Comparison of ENCODE assay signal across 16 cellular contexts in genomic region chr11:46114961-46115360, GRCh38. TPM values are rescaled to one million over a fixed set of nuclear protein-coding genes. Genes with fewer than 3 reads are reported as not detected.
DNase-seq lines count a peak whose midpoint lies in the region; ATAC-seq and TF ChIP-seq lines count a peak whose summit lies in the region.
"Had no signal": no experiment of that assay in that cellular context is flagged by ENCODE, and none has a peak within 500 bp of the region (broad histone marks: within the 10 kb centered on the region; RNA-seq: fewer than 3 reads in every experiment).

No MANE protein-coding gene starts in this region.

- H3K36me3 Mint-ChIP-seq in CD4-positive, alpha-beta memory T cell, result peaks cover 0 to 8% of the 10 kb centered on the region in 2 donors
- peaks cover 14% of the 10 kb centered on the region for H3K36me3 Mint-ChIP-seq in activated CD4-positive, alpha-beta memory T cell treated with anti-CD3 and anti-CD28 coated beads, Interleukin-2, amount 10 ng/mL, durations not matched to agents 7 days and 5 days (ENCODE audit: low read depth)
- H3K36me3 Mint-ChIP-seq in mesothelial cell of epicardium, result no peaks in the 10 kb centered on the region

- intact Hi-C loops in CD4-positive, alpha-beta memory T cell (cut with micrococcal nuclease), result loop anchor here (10.0 kb wide), 1 partner anchor 270 kb away; the partner anchor contains the start of gene CRY2

- peaks cover 0 to 1% of the 10 kb centered on the region in 2 donors for H3K27me3 Mint-ChIP-seq in CD4-positive, alpha-beta memory T cell
- no peaks in the 10 kb centered on the region for H3K27me3 Mint-ChIP-seq in activated CD4-positive, alpha-beta memory T cell treated with anti-CD3 and anti-CD28 coated beads, Interleukin-2, amount 10 ng/mL, durations not matched to agents 7 days and 5 days
- no peaks in the 10 kb centered on the region for H3K27me3 Mint-ChIP-seq in mesothelial cell of epicardium (ENCODE audit: low read depth)

- H3K4me1 Mint-ChIP-seq in CD4-positive, alpha-beta memory T cell, result peaks cover 47 to 70% (median 52%) of the 10 kb centered on the region in 4 donors
- peaks cover 59% of the 10 kb centered on the region for H3K4me1 Mint-ChIP-seq in activated CD4-positive, alpha-beta memory T cell treated with anti-CD3 and anti-CD28 coated beads, Interleukin-2, amount 10 ng/mL, durations not matched to agents 7 days and 5 days
- H3K4me1 Mint-ChIP-seq in mesothelial cell of epicardium, result peaks cover 67% of the 10 kb centered on the region

- H3K27ac Mint-ChIP-seq in CD4-positive, alpha-beta memory T cell, result peak overlapping the region; percentile 53 to 97 (median 77)
- H3K27ac Mint-ChIP-seq in activated CD4-positive, alpha-beta memory T cell treated with anti-CD3 and anti-CD28 coated beads, Interleukin-2, amount 10 ng/mL, durations not matched to agents 7 days and 5 days, result peak overlapping the region; percentile 44
- peak overlapping the region; percentile 35 for H3K27ac Mint-ChIP-seq in mesothelial cell of epicardium

- H3K36me3 ChIP-seq in CD4-positive, alpha-beta memory T cell (ENCODE audit: insufficient read depth, low read length), result no peaks in the 10 kb centered on the region
- no peaks in the 10 kb centered on the region for H3K36me3 ChIP-seq in HEK293 (ENCODE audit: control insufficient read depth in 2 of 2, insufficient read depth in 1 of 2, low read length in 2 of 2)
- H3K36me3 ChIP-seq: WERI-Rb-1 had no signal

- H3K4me1 ChIP-seq in CD4-positive, alpha-beta memory T cell (ENCODE audit: insufficient read depth, low read length), result peaks cover 69% of the 10 kb centered on the region
- H3K4me1 ChIP-seq in HEK293 (ENCODE audit: control insufficient read depth, insufficient read depth, low read length), result peaks cover 2% of the 10 kb centered on the region; the same call in 1 of the 2 replicates

- CTCF ChIA-PET in CD4-positive, alpha-beta memory T cell (lab: Charles Lee; ENCODE audit: partially characterized antibody), result interaction anchor here (1.7 kb wide), 1 partner anchor 12 kb away, joined by 4 read pairs; no protein-coding TSS in a partner anchor
- CTCF ChIA-PET in HEK293 (lab: Yijun Ruan, JAX), result no interaction called here
- CTCF ChIA-PET in activated CD4-positive, alpha-beta memory T cell treated with anti-CD3 and anti-CD28 coated beads, Interleukin-2, amount 10 ng/mL, durations not matched to agents 7 days and 5 days (lab: Charles Lee), result interaction anchor here (1.3 to 1.6 kb wide), 4 partner anchors 12 to 237 kb away, joined by 4 to 5 read pairs (median 4); no protein-coding TSS in a partner anchor

- peak overlapping the region in 3 of 8 donors; percentile 9 to 97 (median 21) for H3K4me3 Mint-ChIP-seq in CD4-positive, alpha-beta memory T cell
- H3K4me3 Mint-ChIP-seq in activated CD4-positive, alpha-beta memory T cell treated with anti-CD3 and anti-CD28 coated beads, Interleukin-2, amount 10 ng/mL, durations not matched to agents 7 days and 5 days, result no peak overlapping the region
- H3K4me3 Mint-ChIP-seq in mesothelial cell of epicardium, result no peak overlapping the region
- H3K4me3 Mint-ChIP-seq: neural crest cell had no signal

- peaks cover 0 to 2% (median 0%) of the 10 kb centered on the region in 8 donors for H3K9me3 Mint-ChIP-seq in CD4-positive, alpha-beta memory T cell
- H3K9me3 Mint-ChIP-seq in activated CD4-positive, alpha-beta memory T cell treated with anti-CD3 and anti-CD28 coated beads, Interleukin-2, amount 10 ng/mL, durations not matched to agents 7 days and 5 days, result no peaks in the 10 kb centered on the region
- no peaks in the 10 kb centered on the region for H3K9me3 Mint-ChIP-seq in mesothelial cell of epicardium
- H3K9me3 Mint-ChIP-seq: neural crest cell had no signal

- TF ChIP-seq CTCF in HEK293 (tag by site-specific recombination; IDR thresholded peaks at IDR 0.05) (no peak), mesothelial cell of epicardium (IDR thresholded peaks at IDR 0.05; ENCODE audit: unreplicated experiment) (no peak)

- H3K9me3 ChIP-seq in CD4-positive, alpha-beta memory T cell (ENCODE audit: control insufficient read depth in 1 of 2, low read length in 2 of 2), result no peaks in the 10 kb centered on the region
- no peaks in the 10 kb centered on the region for H3K9me3 ChIP-seq in HEK293 (ENCODE audit: control insufficient read depth, insufficient read depth, low read depth, low read length)
- H3K9me3 ChIP-seq: Caco-2 had no signal

- H3K27me3 ChIP-seq in CD4-positive, alpha-beta memory T cell (ENCODE audit: insufficient read depth, low read length), result no peaks in the 10 kb centered on the region

- ATAC-seq in GM21737 (IDR thresholded peaks at IDR 0.05; ENCODE audit: unreplicated experiment), result no peak
- ATAC-seq: left colon had no signal

- DNase-seq in CD4-positive, alpha-beta memory T cell, result no peak
- no peak for DNase-seq in activated CD4-positive, alpha-beta memory T cell treated with anti-CD3 and anti-CD28 coated beads, Interleukin-2, amount 10 ng/mL, durations not matched to agents 7 days and 5 days
- DNase-seq in mesothelial cell of epicardium (ENCODE audit: low spot score in 2 of 2, unreplicated experiment in 2 of 2), result no peak
- DNase-seq in islet precursor cell, result no peak
- DNase-seq in NCI-H1105 (lab: John Stamatoyannopoulos, UW), result no peak
- DNase-seq in GM19238 (ENCODE audit: insufficient read length, low spot score), result no peak
- DNase-seq: Caco-2, head of caudate nucleus, left colon, NCI-H2029, NCI-H748 treated with DMSO at 0.1 percent for 48 hours, SHP77, WERI-Rb-1 had no signal

- POLR2A ChIA-PET in CD4-positive, alpha-beta memory T cell (lab: Charles Lee; ENCODE audit: partially characterized antibody), result interaction anchor here (1.2 to 1.4 kb wide), 2 partner anchors 13 to 27 kb away, joined by 3 to 4 read pairs; no protein-coding TSS in a partner anchor
- POLR2A ChIA-PET in HEK293 (lab: Yijun Ruan, JAX), result interaction anchor here (1.4 kb wide), 1 partner anchor 128 kb away, joined by 3 read pairs; no protein-coding TSS in a partner anchor
- POLR2A ChIA-PET in activated CD4-positive, alpha-beta memory T cell treated with anti-CD3 and anti-CD28 coated beads, Interleukin-2, amount 10 ng/mL, durations not matched to agents 7 days and 5 days (lab: Charles Lee), result no interaction called here

- peak overlapping the region; percentile 39 for H3K27ac ChIP-seq in CD4-positive, alpha-beta memory T cell (ENCODE audit: low read depth, low read length)
- H3K27ac ChIP-seq in HEK293 (ENCODE audit: extremely low read depth, low read depth, low read length), result no peak overlapping the region
- H3K27ac ChIP-seq: WERI-Rb-1 had no signal

- H3K4me3 ChIP-seq in CD4-positive, alpha-beta memory T cell (ENCODE audit: low read length in 2 of 2), result no peak overlapping the region
- H3K4me3 ChIP-seq in HEK293 (ENCODE audit: low read depth, low read length), result no peak overlapping the region

TF ChIP-seq in HEK293, 187 proteins besides CTCF, POLR2A, EP300 and RAD21:
- 0 out of 2 replicates have a peak, but pooled peaks have one; percentile 41 for TF ChIP-seq PRDM1 (tag by site-specific recombination; IDR thresholded peaks at IDR 0.05)
- TF ChIP-seq ZNF18 (tag by site-specific recombination; IDR thresholded peaks at IDR 0.05), result no peak
- 0 out of 2 replicates have a peak, but pooled peaks have one; percentile 14 for TF ChIP-seq PRDM10 (tag by site-specific recombination; IDR thresholded peaks at IDR 0.05)

RNA-seq across cellular contexts. Expression of gene PHF21A, which starts 6.3 kb away (rescaled TPM):
- 10 to 100 TPM; 66.1 to 68.4 TPM for total RNA-seq in CD4-positive, alpha-beta memory T cell
- 10 to 100 TPM in 1 of 2 donors, 1 to 10 TPM in 1; 3.7 to 19.6 TPM for polyA plus RNA-seq in CD4-positive, alpha-beta memory T cell
- 10 to 100 TPM; 52.6 to 56.9 TPM for total RNA-seq in activated CD4-positive, alpha-beta memory T cell treated with anti-CD3 and anti-CD28 coated beads, Interleukin-2, amount 10 ng/mL, durations not matched to agents 7 days and 5 days
- total RNA-seq in mesothelial cell of epicardium, result 102 to 110 TPM (median 106 TPM) in 3 replicates
